19 cellular contexts compared by ENCODE assay signal in the genomic region with DNA sequence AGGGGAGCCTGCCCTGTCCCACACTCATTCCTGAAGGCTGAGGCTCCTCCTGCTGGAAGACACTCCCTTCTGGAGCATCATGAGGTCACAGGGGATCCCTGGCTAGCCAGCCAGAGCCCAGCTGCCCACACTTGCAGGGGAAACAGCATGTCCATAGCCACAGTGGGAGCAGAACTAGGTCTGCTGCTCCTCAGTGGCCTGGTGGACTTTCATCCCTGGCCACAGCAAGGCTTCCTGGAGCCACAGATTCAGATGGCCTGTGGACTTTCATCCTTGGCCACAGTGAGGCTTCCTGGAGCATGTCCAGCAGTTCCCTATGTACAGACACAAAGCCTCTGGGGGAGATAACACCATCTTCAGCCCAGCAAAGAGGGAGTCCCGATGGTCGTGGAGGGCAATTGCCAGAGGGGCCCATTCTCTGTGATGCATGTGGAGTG. TPM values are rescaled to one million over a fixed set of nuclear protein-coding genes. Genes with fewer than 3 reads are reported as not detected.
DNase-seq lines count a peak whose midpoint lies in the region; ATAC-seq, FAIRE-seq and TF ChIP-seq lines count a peak whose summit lies in the region.
"Had no signal": no experiment of that assay in that cellular context is flagged by ENCODE, and none has a peak within 500 bp of the region (broad histone marks: within the 10 kb centered on the region; RNA-seq: fewer than 3 reads in every experiment).

No MANE protein-coding gene starts in this region.

- no peak for TF ChIP-seq CTCF in right lobe of liver (IDR thresholded peaks at IDR 0.05)

- peak overlapping the region in 2 of 3 donors; percentile 57 to 66 for H3K27ac ChIP-seq in right lobe of liver
- H3K27ac ChIP-seq in subcutaneous abdominal adipose tissue (ENCODE audit: low read depth, low read length): peak overlapping the region; percentile 2
- H3K27ac ChIP-seq: ascending aorta, left ventricle myocardium inferior, psoas muscle, upper lobe of right lung had no signal

- no peak overlapping the region for H3K9ac ChIP-seq in subcutaneous abdominal adipose tissue (ENCODE audit: low read length in 5 of 5)

- intact Hi-C loops in activated CD4-positive, alpha-beta memory T cell treated with anti-CD3 and anti-CD28 coated beads for 36 hours (cut with micrococcal nuclease): loop anchor here (10.0 kb wide), 1 partner anchor 592 kb away; a partner anchor contains a TSS
- intact Hi-C loops in right lobe of liver (cut with DNase I): no loop called here
- intact Hi-C loops in activated CD4-positive, alpha-beta T cell treated with anti-CD3 and anti-CD28 coated beads, Interleukin-2, amount 10 ng/mL, durations not matched to agents 24 days and 14 days (cut with micrococcal nuclease): loop anchor here (10.0 kb wide), 1 partner anchor 512 kb away; no protein-coding TSS in a partner anchor

- ATAC-seq in right lobe of liver (peak; percentile 71 to 79 (median 75)), HG03139 (IDR thresholded peaks at IDR 0.05; ENCODE audit: unreplicated experiment) (no peak)
- ATAC-seq: psoas muscle; Right ventricle myocardium inferior; stimulated activated naive CD8-positive, alpha-beta T cell treated with anti-CD3 and anti-CD28 coated beads, Interleukin-15, Interleukin-2, amounts not matched to agents 100 U/mL and 50 U/mL, for 24 hours; upper lobe of right lung had no signal

- H3K27me3 ChIP-seq in right lobe of liver (no peaks in the 10 kb centered on the region), subcutaneous abdominal adipose tissue (ENCODE audit: control insufficient read depth in 5 of 5, insufficient read depth in 4 of 5, low read length in 5 of 5) (peaks cover 0 to 4% (median 0%) of the 10 kb centered on the region in 5 donors)
- H3K27me3 ChIP-seq: ascending aorta, upper lobe of right lung had no signal

- no peaks in the 10 kb centered on the region for H3K36me3 ChIP-seq in right lobe of liver
- no peaks in the 10 kb centered on the region for H3K36me3 ChIP-seq in subcutaneous abdominal adipose tissue (ENCODE audit: control insufficient read depth in 5 of 5, insufficient read depth in 5 of 5, low read length in 5 of 5)
- H3K36me3 ChIP-seq: ascending aorta, left ventricle myocardium inferior, upper lobe of right lung had no signal

- no peak for TF ChIP-seq POLR2A in right lobe of liver (IDR thresholded peaks at IDR 0.05)

- H3K9me3 ChIP-seq in right lobe of liver (no peaks in the 10 kb centered on the region), subcutaneous abdominal adipose tissue (ENCODE audit: control insufficient read depth in 5 of 5, low read length in 5 of 5) (no peaks in the 10 kb centered on the region)
- H3K9me3 ChIP-seq: ascending aorta, left ventricle myocardium inferior, psoas muscle, upper lobe of right lung had no signal

- no peak for FAIRE-seq in HTR-8/SVneo (lab: Jason Lieb, UNC)

- no peaks in the 10 kb centered on the region for H3K9me3 Mint-ChIP-seq in activated CD4-positive, alpha-beta memory T cell treated with anti-CD3 and anti-CD28 coated beads for 36 hours
- no peaks in the 10 kb centered on the region for H3K9me3 Mint-ChIP-seq in activated CD4-positive, alpha-beta memory T cell treated with anti-CD3 and anti-CD28 coated beads, Interleukin-2, amount 10 ng/mL, durations not matched to agents 7 days and 5 days
- no peaks in the 10 kb centered on the region for H3K9me3 Mint-ChIP-seq in activated CD4-positive, alpha-beta T cell treated with anti-CD3 and anti-CD28 coated beads, Interleukin-2, amount 10 ng/mL, durations not matched to agents 24 days and 14 days
- H3K9me3 Mint-ChIP-seq: activated B cell treated with CpG ODN at 0.5 μM for 24 hours had no signal

- WGBS in right lobe of liver (ENCODE audit: insufficient coverage, low coverage, low lambda C conversion rate, missing lambda C conversion rate): 20% methylated on average over 1 of the region's 2 CpGs

- H3K27ac Mint-ChIP-seq in activated CD4-positive, alpha-beta memory T cell treated with anti-CD3 and anti-CD28 coated beads for 36 hours: no peak overlapping the region
- no peak overlapping the region for H3K27ac Mint-ChIP-seq in activated CD4-positive, alpha-beta memory T cell treated with anti-CD3 and anti-CD28 coated beads, Interleukin-2, amount 10 ng/mL, durations not matched to agents 7 days and 5 days
- no peak overlapping the region for H3K27ac Mint-ChIP-seq in activated CD4-positive, alpha-beta T cell treated with anti-CD3 and anti-CD28 coated beads, Interleukin-2, amount 10 ng/mL, durations not matched to agents 24 days and 14 days
- H3K27ac Mint-ChIP-seq: activated B cell treated with CpG ODN at 0.5 μM for 24 hours had no signal

- POLR2A ChIA-PET in activated CD4-positive, alpha-beta memory T cell treated with anti-CD3 and anti-CD28 coated beads for 36 hours (lab: Charles Lee): no interaction called here
- POLR2A ChIA-PET in activated CD4-positive, alpha-beta memory T cell treated with anti-CD3 and anti-CD28 coated beads, Interleukin-2, amount 10 ng/mL, durations not matched to agents 7 days and 5 days (lab: Charles Lee): no interaction called here

- CTCF ChIA-PET in activated CD4-positive, alpha-beta memory T cell treated with anti-CD3 and anti-CD28 coated beads for 36 hours (lab: Charles Lee): no interaction called here
- CTCF ChIA-PET in activated CD4-positive, alpha-beta memory T cell treated with anti-CD3 and anti-CD28 coated beads, Interleukin-2, amount 10 ng/mL, durations not matched to agents 7 days and 5 days (lab: Charles Lee): no interaction called here

- no peaks in the 10 kb centered on the region for H3K36me3 Mint-ChIP-seq in activated CD4-positive, alpha-beta memory T cell treated with anti-CD3 and anti-CD28 coated beads for 36 hours
- H3K36me3 Mint-ChIP-seq in activated CD4-positive, alpha-beta memory T cell treated with anti-CD3 and anti-CD28 coated beads, Interleukin-2, amount 10 ng/mL, durations not matched to agents 7 days and 5 days (ENCODE audit: low read depth): no peaks in the 10 kb centered on the region
- no peaks in the 10 kb centered on the region for H3K36me3 Mint-ChIP-seq in activated CD4-positive, alpha-beta T cell treated with anti-CD3 and anti-CD28 coated beads, Interleukin-2, amount 10 ng/mL, durations not matched to agents 24 days and 14 days (ENCODE audit: low read depth)

- DNase-seq in activated CD4-positive, alpha-beta memory T cell treated with anti-CD3 and anti-CD28 coated beads for 36 hours: peak; percentile 6
- no peak for DNase-seq in activated CD4-positive, alpha-beta memory T cell treated with anti-CD3 and anti-CD28 coated beads, Interleukin-2, amount 10 ng/mL, durations not matched to agents 7 days and 5 days
- DNase-seq in amniotic epithelial cell (ENCODE audit: low read depth): peak; percentile 22
- peak; percentile 71 to 91 (median 86) for DNase-seq in right lobe of liver
- no peak for DNase-seq in activated CD4-positive, alpha-beta T cell treated with anti-CD3 and anti-CD28 coated beads, Interleukin-2, amount 10 ng/mL, durations not matched to agents 24 days and 14 days
- no peak for DNase-seq in HTR-8/SVneo (ENCODE audit: insufficient read length, low spot score)
- DNase-seq: 8988T; activated B cell treated with CpG ODN at 0.5 μM for 24 hours; left ventricle myocardium inferior; NCI-H446; stimulated activated CD4-positive, alpha-beta T cell treated with anti-CD3 and anti-CD28 coated beads, Interleukin-15, amount 100 ng/mL, for 24 hours; stimulated activated naive CD8-positive, alpha-beta T cell treated with anti-CD3 and anti-CD28 coated beads, Interleukin-15, Interleukin-2, amounts not matched to agents 100 U/mL and 50 U/mL, for 24 hours; upper lobe of right lung had no signal

- H3K4me3 Mint-ChIP-seq in activated CD4-positive, alpha-beta memory T cell treated with anti-CD3 and anti-CD28 coated beads for 36 hours: no peak overlapping the region
- no peak overlapping the region for H3K4me3 Mint-ChIP-seq in activated CD4-positive, alpha-beta memory T cell treated with anti-CD3 and anti-CD28 coated beads, Interleukin-2, amount 10 ng/mL, durations not matched to agents 7 days and 5 days
- no peak overlapping the region for H3K4me3 Mint-ChIP-seq in activated CD4-positive, alpha-beta T cell treated with anti-CD3 and anti-CD28 coated beads, Interleukin-2, amount 10 ng/mL, durations not matched to agents 24 days and 14 days
- H3K4me3 Mint-ChIP-seq: activated B cell treated with CpG ODN at 0.5 μM for 24 hours had no signal

- H3K4me3 ChIP-seq in right lobe of liver: no peak overlapping the region
- H3K4me3 ChIP-seq in subcutaneous abdominal adipose tissue (ENCODE audit: low read depth in 1 of 5, low read length in 5 of 5): no peak overlapping the region
- H3K4me3 ChIP-seq: ascending aorta, left ventricle myocardium inferior, psoas muscle, upper lobe of right lung had no signal

- H3K27me3 Mint-ChIP-seq in activated CD4-positive, alpha-beta memory T cell treated with anti-CD3 and anti-CD28 coated beads for 36 hours: peaks cover 2% of the 10 kb centered on the region
- H3K27me3 Mint-ChIP-seq in activated CD4-positive, alpha-beta memory T cell treated with anti-CD3 and anti-CD28 coated beads, Interleukin-2, amount 10 ng/mL, durations not matched to agents 7 days and 5 days: peaks cover 4% of the 10 kb centered on the region
- no peaks in the 10 kb centered on the region for H3K27me3 Mint-ChIP-seq in activated CD4-positive, alpha-beta T cell treated with anti-CD3 and anti-CD28 coated beads, Interleukin-2, amount 10 ng/mL, durations not matched to agents 24 days and 14 days

- peaks cover 15% of the 10 kb centered on the region for H3K4me1 Mint-ChIP-seq in activated CD4-positive, alpha-beta memory T cell treated with anti-CD3 and anti-CD28 coated beads for 36 hours (ENCODE audit: low read depth)
- peaks cover 8% of the 10 kb centered on the region for H3K4me1 Mint-ChIP-seq in activated CD4-positive, alpha-beta memory T cell treated with anti-CD3 and anti-CD28 coated beads, Interleukin-2, amount 10 ng/mL, durations not matched to agents 7 days and 5 days
- peaks cover 12% of the 10 kb centered on the region for H3K4me1 Mint-ChIP-seq in activated CD4-positive, alpha-beta T cell treated with anti-CD3 and anti-CD28 coated beads, Interleukin-2, amount 10 ng/mL, durations not matched to agents 24 days and 14 days

- H3K4me1 ChIP-seq in right lobe of liver (peaks cover 0 to 44% (median 14%) of the 10 kb centered on the region in 4 donors), subcutaneous abdominal adipose tissue (ENCODE audit: control insufficient read depth in 5 of 5, insufficient read depth in 5 of 5, low read length in 5 of 5) (peaks cover 23 to 74% (median 57%) of the 10 kb centered on the region in 5 donors)

RNA-seq across cellular contexts. Expression of a gene that starts 5.9 kb away (rescaled TPM):
- 10 to 100 TPM; 26.7 to 27.7 TPM for total RNA-seq in activated CD4-positive, alpha-beta memory T cell treated with anti-CD3 and anti-CD28 coated beads for 36 hours
- total RNA-seq in activated CD4-positive, alpha-beta memory T cell treated with anti-CD3 and anti-CD28 coated beads, Interleukin-2, amount 10 ng/mL, durations not matched to agents 7 days and 5 days: 10 to 100 TPM; 72.4 to 75.6 TPM
- total RNA-seq in right lobe of liver: 10 to 100 TPM; 33.5 to 42.7 (median 39.6) TPM
- 21.5 and 22.4 TPM in 2 replicates for total RNA-seq in activated CD4-positive, alpha-beta T cell treated with anti-CD3 and anti-CD28 coated beads, Interleukin-2, amount 10 ng/mL, durations not matched to agents 24 days and 14 days

RNA-seq across cellular contexts. Expression of a gene that starts 25.2 kb away (rescaled TPM):
- total RNA-seq in activated CD4-positive, alpha-beta memory T cell treated with anti-CD3 and anti-CD28 coated beads for 36 hours: not detected
- total RNA-seq in activated CD4-positive, alpha-beta memory T cell treated with anti-CD3 and anti-CD28 coated beads, Interleukin-2, amount 10 ng/mL, durations not matched to agents 7 days and 5 days: not detected
- 10 to 100 TPM in 1 of 6 experiments, 1 to 10 TPM in 3, under 1 TPM in 2; 0.61 to 10.2 (median 1.3) TPM for total RNA-seq in right lobe of liver
- 2.7 and 3.7 TPM in 2 replicates for total RNA-seq in activated CD4-positive, alpha-beta T cell treated with anti-CD3 and anti-CD28 coated beads, Interleukin-2, amount 10 ng/mL, durations not matched to agents 24 days and 14 days
- total RNA-seq: activated B cell treated with CpG ODN at 0.5 μM for 24 hours, ascending aorta, MCF 10A had no signal

Comparison
In these comparisons a context has a peak if more than half of its experiments do, and no peak if none do; other contexts are left out.
1. DNase-seq: peak in activated CD4-positive, alpha-beta memory T cell treated with anti-CD3 and anti-CD28 coated beads for 36 hours (single experiment), amniotic epithelial cell (single experiment) and right lobe of liver (3 of 3); none in activated CD4-positive, alpha-beta memory T cell treated with anti-CD3 and anti-CD28 coated beads, Interleukin-2, amount 10 ng/mL, durations not matched to agents 7 days and 5 days (single experiment), activated CD4-positive, alpha-beta T cell treated with anti-CD3 and anti-CD28 coated beads, Interleukin-2, amount 10 ng/mL, durations not matched to agents 24 days and 14 days (single experiment) and HTR-8/SVneo (single experiment).
2. intact Hi-C loops: an anchor here in activated CD4-positive, alpha-beta memory T cell treated with anti-CD3 and anti-CD28 coated beads for 36 hours (10.0 kb wide) and activated CD4-positive, alpha-beta T cell treated with anti-CD3 and anti-CD28 coated beads, Interleukin-2, amount 10 ng/mL, durations not matched to agents 24 days and 14 days (10.0 kb wide); none called in right lobe of liver.